Comparison of ENCODE assay signal across 13 cellular contexts in genomic region chr11:69295079-69295994, GRCh38. TPM values are rescaled to one million over a fixed set of nuclear protein-coding genes. Genes with fewer than 3 reads are reported as not detected.
A peak's percentile ranks its signal among the peaks of the same experiment; 100 is the strongest.
DNase-seq lines count a peak whose midpoint lies in the region; ATAC-seq and TF ChIP-seq lines count a peak whose summit lies in the region.
"Had no signal": no experiment of that assay in that cellular context is flagged by ENCODE, and none has a peak within 500 bp of the region (broad histone marks: within the 10 kb centered on the region; RNA-seq: fewer than 3 reads in every experiment).

No MANE protein-coding gene starts in this region.

- peaks cover 58% of the 10 kb centered on the region for H3K4me1 ChIP-seq in CD8-positive, alpha-beta memory T cell (ENCODE audit: insufficient read depth, low read length)
- no peaks in the 10 kb centered on the region for H3K4me1 ChIP-seq in HEK293 (ENCODE audit: control insufficient read depth, insufficient read depth, low read length)

- DNase-seq in CD8-positive, alpha-beta memory T cell: peak in 1 of 5 donors; percentile 41
- DNase-seq in activated B cell treated with CpG ODN at 0.5 μM for 24 hours: no peak
- DNase-seq in neural crest cell (ENCODE audit: low read depth, low spot score): no peak
- DNase-seq: activated naive CD4-positive, alpha-beta T cell; NCI-H1048; NCI-H446; nephron progenitor cell; T-helper 9 cell had no signal

- H3K36me3 Mint-ChIP-seq in CD8-positive, alpha-beta memory T cell: no peaks in the 10 kb centered on the region
- no peaks in the 10 kb centered on the region for H3K36me3 Mint-ChIP-seq in activated B cell treated with CpG ODN at 0.5 μM for 24 hours (ENCODE audit: low read depth)
- no peaks in the 10 kb centered on the region for H3K36me3 Mint-ChIP-seq in neural crest cell (ENCODE audit: low read depth)

- peak overlapping the region; percentile 55 for H3K27ac ChIP-seq in CD8-positive, alpha-beta memory T cell (ENCODE audit: low read depth, low read length)
- no peak overlapping the region for H3K27ac ChIP-seq in HEK293 (ENCODE audit: extremely low read depth, low read depth, low read length)

- ATAC-seq in activated B cell treated with CpG ODN at 0.5 μM for 24 hours (ENCODE audit: low read depth) (no peak), GM18909 (IDR thresholded peaks at IDR 0.05; ENCODE audit: poor library complexity, unreplicated experiment) (no peak), GM19395 (IDR thresholded peaks at IDR 0.05; ENCODE audit: unreplicated experiment) (no peak), HG02642 (IDR thresholded peaks at IDR 0.05; ENCODE audit: poor library complexity, unreplicated experiment) (no peak)
- ATAC-seq: left colon had no signal

- CTCF ChIA-PET in CD8-positive, alpha-beta memory T cell (lab: Charles Lee): interaction anchor here (0.9 to 4.0 kb wide), 2 partner anchors 348 to 375 kb away, joined by 3 to 13 read pairs; no protein-coding TSS in a partner anchor
- CTCF ChIA-PET in HEK293 (lab: Yijun Ruan, JAX) (interaction anchor here (1.6 to 1.9 kb wide), 2 partner anchors 348 to 375 kb away, joined by 4 to 7 read pairs; no protein-coding TSS in a partner anchor), activated B cell treated with CpG ODN at 0.5 μM for 24 hours (lab: Charles Lee) (no interaction called here)

- POLR2A ChIA-PET in CD8-positive, alpha-beta memory T cell (lab: Charles Lee): interaction anchor here (0.6 kb wide), 1 partner anchor 10 kb away, joined by 6 read pairs; no protein-coding TSS in a partner anchor
- POLR2A ChIA-PET in HEK293 (lab: Yijun Ruan, JAX) (no interaction called here), activated B cell treated with CpG ODN at 0.5 μM for 24 hours (lab: Charles Lee) (interaction anchor here (0.6 kb wide), 2 partner anchors 40 to 381 kb away, joined by 3 to 5 read pairs; no protein-coding TSS in a partner anchor)

- no peaks in the 10 kb centered on the region for H3K36me3 ChIP-seq in CD8-positive, alpha-beta memory T cell (ENCODE audit: insufficient read depth, low read length)
- H3K36me3 ChIP-seq in HEK293 (ENCODE audit: control insufficient read depth in 2 of 2, insufficient read depth in 1 of 2, low read length in 2 of 2): no peaks in the 10 kb centered on the region

- intact Hi-C loops in activated B cell treated with CpG ODN at 0.5 μM for 24 hours (cut with micrococcal nuclease): loop anchor here (5.0 to 10.0 kb wide), 2 partner anchors 907 to 1291 kb away; partner anchors contain the start of genes FADD and UNC93B1

- H3K27ac Mint-ChIP-seq in CD8-positive, alpha-beta memory T cell: peak overlapping the region in 6 of 8 donors; percentile 24 to 64 (median 42)
- H3K27ac Mint-ChIP-seq in activated B cell treated with CpG ODN at 0.5 μM for 24 hours (peak overlapping the region; percentile 42), neural crest cell (ENCODE audit: unreplicated experiment) (peak overlapping the region; percentile 88)
- H3K27ac Mint-ChIP-seq: nephron progenitor cell had no signal

- H3K4me1 Mint-ChIP-seq in CD8-positive, alpha-beta memory T cell: peaks cover 39 to 68% (median 47%) of the 10 kb centered on the region in 3 donors
- H3K4me1 Mint-ChIP-seq in activated B cell treated with CpG ODN at 0.5 μM for 24 hours (peaks cover 73% of the 10 kb centered on the region), neural crest cell (peaks cover 37% of the 10 kb centered on the region)

- TF ChIP-seq CTCF in HEK293 (tag by site-specific recombination; IDR thresholded peaks at IDR 0.05) (no peak), activated B cell treated with CpG ODN at 0.5 μM for 24 hours (IDR thresholded peaks at IDR 0.05) (no peak), neural crest cell (conservative IDR thresholded peaks at IDR 0.05) (no peak)

- no peaks in the 10 kb centered on the region for H3K27me3 ChIP-seq in CD8-positive, alpha-beta memory T cell (ENCODE audit: insufficient read depth, low read length, poor library complexity, severe bottlenecking)

- H3K27me3 Mint-ChIP-seq in CD8-positive, alpha-beta memory T cell: no peaks in the 10 kb centered on the region
- H3K27me3 Mint-ChIP-seq in activated B cell treated with CpG ODN at 0.5 μM for 24 hours: no peaks in the 10 kb centered on the region
- no peaks in the 10 kb centered on the region for H3K27me3 Mint-ChIP-seq in neural crest cell (ENCODE audit: low read depth)

- H3K4me3 Mint-ChIP-seq in CD8-positive, alpha-beta memory T cell: peak overlapping the region in 5 of 7 donors; percentile 15 to 57 (median 53)
- H3K4me3 Mint-ChIP-seq in activated B cell treated with CpG ODN at 0.5 μM for 24 hours: peak overlapping the region; percentile 9
- no peak overlapping the region for H3K4me3 Mint-ChIP-seq in neural crest cell
- H3K4me3 Mint-ChIP-seq: nephron progenitor cell had no signal

- peaks cover 0 to 3% (median 0%) of the 10 kb centered on the region in 5 donors for H3K9me3 Mint-ChIP-seq in CD8-positive, alpha-beta memory T cell
- H3K9me3 Mint-ChIP-seq in activated B cell treated with CpG ODN at 0.5 μM for 24 hours (no peaks in the 10 kb centered on the region), neural crest cell (no peaks in the 10 kb centered on the region)

- H3K9me3 ChIP-seq in CD8-positive, alpha-beta memory T cell (ENCODE audit: low read length): no peaks in the 10 kb centered on the region
- no peaks in the 10 kb centered on the region for H3K9me3 ChIP-seq in HEK293 (ENCODE audit: control insufficient read depth, insufficient read depth, low read depth, low read length)

- H3K4me3 ChIP-seq in CD8-positive, alpha-beta memory T cell (ENCODE audit: low read length): no peak overlapping the region
- H3K4me3 ChIP-seq in HEK293 (ENCODE audit: low read depth, low read length): no peak overlapping the region

TF ChIP-seq in HEK293, 187 proteins besides CTCF, POLR2A, EP300 and RAD21:
- TF ChIP-seq EGR2 (tag by site-specific recombination; IDR thresholded peaks at IDR 0.05; ENCODE audit: low read depth) (peak; percentile 71; the same call in 1 of the 2 replicates), ZFHX2 (tag by site-specific recombination; conservative IDR thresholded peaks at IDR 0.05) (peak; percentile 86), ZNF157 (tag by site-specific recombination; IDR thresholded peaks at IDR 0.05) (no peak), ZNF2 (tag by site-specific recombination; IDR thresholded peaks at IDR 0.05) (no peak), ZNF768 (tag by site-specific recombination; IDR thresholded peaks at IDR 0.05) (no peak)
- TF ChIP-seq, protein P1, sequence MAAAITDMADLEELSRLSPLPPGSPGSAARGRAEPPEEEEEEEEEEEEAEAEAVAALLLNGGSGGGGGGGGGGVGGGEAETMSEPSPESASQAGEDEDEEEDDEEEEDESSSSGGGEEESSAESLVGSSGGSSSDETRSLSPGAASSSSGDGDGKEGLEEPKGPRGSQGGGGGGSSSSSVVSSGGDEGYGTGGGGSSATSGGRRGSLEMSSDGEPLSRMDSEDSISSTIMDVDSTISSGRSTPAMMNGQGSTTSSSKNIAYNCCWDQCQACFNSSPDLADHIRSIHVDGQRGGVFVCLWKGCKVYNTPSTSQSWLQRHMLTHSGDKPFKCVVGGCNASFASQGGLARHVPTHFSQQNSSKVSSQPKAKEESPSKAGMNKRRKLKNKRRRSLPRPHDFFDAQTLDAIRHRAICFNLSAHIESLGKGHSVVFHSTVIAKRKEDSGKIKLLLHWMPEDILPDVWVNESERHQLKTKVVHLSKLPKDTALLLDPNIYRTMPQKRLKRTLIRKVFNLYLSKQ (tag by site-specific recombination; IDR thresholded peaks at IDR 0.05; ENCODE audit: borderline replicate concordance): no peak

RNA-seq across cellular contexts. Expression of gene MYEOV, which starts 1.4 kb away (rescaled TPM):
- total RNA-seq in CD8-positive, alpha-beta memory T cell: under 1 TPM in 1 of 2 experiments, not detected in 1; 0.89 TPM
- not detected for polyA plus RNA-seq in CD8-positive, alpha-beta memory T cell
- total RNA-seq in activated B cell treated with CpG ODN at 0.5 μM for 24 hours (0.62 TPM in 1 of 2 replicates, not detected in the other), neural crest cell (0.16 and 0.35 TPM in 2 replicates)
